In genomic region chr11:112235750-112236390, GRCh38 we compare ENCODE assay signal across 30 cellular contexts. TPM values are rescaled to one million over a fixed set of nuclear protein-coding genes. Genes with fewer than 3 reads are reported as not detected.
DNase-seq lines count a peak whose midpoint lies in the region; ATAC-seq and TF ChIP-seq lines count a peak whose summit lies in the region.
"Had no signal": no experiment of that assay in that cellular context is flagged by ENCODE, and none has a peak within 500 bp of the region (broad histone marks: within the 10 kb centered on the region; RNA-seq: fewer than 3 reads in every experiment).

No MANE protein-coding gene starts in this region.

- no peak overlapping the region for H3K4me3 Mint-ChIP-seq in activated naive CD8-positive, alpha-beta T cell treated with anti-CD3 and anti-CD28 coated beads for 36 hours
- no peak overlapping the region for H3K4me3 Mint-ChIP-seq in activated naive CD8-positive, alpha-beta T cell treated with anti-CD3 and anti-CD28 coated beads, Interleukin-2, amount 50 U/mL, for 24 hours
- peak overlapping the region in 2 of 10 donors; percentile 3 to 57 for H3K4me3 Mint-ChIP-seq in naive thymus-derived CD8-positive, alpha-beta T cell
- H3K4me3 Mint-ChIP-seq: brain; CD4-positive, alpha-beta memory T cell; H9 had no signal

- peaks cover 32% of the 10 kb centered on the region for H3K36me3 Mint-ChIP-seq in activated naive CD8-positive, alpha-beta T cell treated with anti-CD3 and anti-CD28 coated beads for 36 hours
- peaks cover 45% of the 10 kb centered on the region for H3K36me3 Mint-ChIP-seq in activated naive CD8-positive, alpha-beta T cell treated with anti-CD3 and anti-CD28 coated beads, Interleukin-2, amount 50 U/mL, for 24 hours (ENCODE audit: low read depth)
- H3K36me3 Mint-ChIP-seq in naive thymus-derived CD8-positive, alpha-beta T cell = peaks cover 17 to 85% (median 43%) of the 10 kb centered on the region in 3 donors

- H3K79me2 ChIP-seq in OCI-LY3 (ENCODE audit: low read length) = no peaks in the 10 kb centered on the region

- peak overlapping the region; percentile 57 for H3K27ac Mint-ChIP-seq in activated naive CD8-positive, alpha-beta T cell treated with anti-CD3 and anti-CD28 coated beads for 36 hours
- H3K27ac Mint-ChIP-seq in activated naive CD8-positive, alpha-beta T cell treated with anti-CD3 and anti-CD28 coated beads, Interleukin-2, amount 50 U/mL, for 24 hours = no peak overlapping the region
- H3K27ac Mint-ChIP-seq in naive thymus-derived CD8-positive, alpha-beta T cell = peak overlapping the region in 4 of 10 donors; percentile 21 to 68 (median 50)
- H3K27ac Mint-ChIP-seq: H9 had no signal

- no peaks in the 10 kb centered on the region for H3K27me3 Mint-ChIP-seq in activated naive CD8-positive, alpha-beta T cell treated with anti-CD3 and anti-CD28 coated beads for 36 hours
- H3K27me3 Mint-ChIP-seq in activated naive CD8-positive, alpha-beta T cell treated with anti-CD3 and anti-CD28 coated beads, Interleukin-2, amount 50 U/mL, for 24 hours = no peaks in the 10 kb centered on the region
- H3K27me3 Mint-ChIP-seq in naive thymus-derived CD8-positive, alpha-beta T cell = no peaks in the 10 kb centered on the region
- H3K27me3 Mint-ChIP-seq: brain; CD4-positive, alpha-beta memory T cell had no signal

- peak overlapping the region; percentile 59 for H3K27ac ChIP-seq in OCI-LY3 (ENCODE audit: low read length)
- H3K27ac ChIP-seq in caudate nucleus (ENCODE audit: low read depth, low read length) = no peak overlapping the region
- H3K27ac ChIP-seq: 22Rv1, epithelial cell of prostate, prostate gland, sigmoid colon, stomach, tibial artery had no signal

- peaks cover 2% of the 10 kb centered on the region for H3K4me1 Mint-ChIP-seq in activated naive CD8-positive, alpha-beta T cell treated with anti-CD3 and anti-CD28 coated beads for 36 hours
- H3K4me1 Mint-ChIP-seq in activated naive CD8-positive, alpha-beta T cell treated with anti-CD3 and anti-CD28 coated beads, Interleukin-2, amount 50 U/mL, for 24 hours = peaks cover 2% of the 10 kb centered on the region
- H3K4me1 Mint-ChIP-seq in naive thymus-derived CD8-positive, alpha-beta T cell = peaks cover 0 to 8% (median under 1%) of the 10 kb centered on the region in 4 donors

- H3K27me3 ChIP-seq in OCI-LY3 (ENCODE audit: low read depth, low read length) = no peaks in the 10 kb centered on the region
- H3K27me3 ChIP-seq: sigmoid colon, stomach, tibial artery had no signal

- H3K9ac ChIP-seq in OCI-LY3 (ENCODE audit: low read length) = no peak overlapping the region

- peak overlapping the region; percentile 18; the same call in 1 of the 2 replicates for H3K4me3 ChIP-seq in OCI-LY3 (ENCODE audit: low read length)
- H3K4me3 ChIP-seq: prostate gland, sigmoid colon, stomach, tibial artery had no signal

- no peak for TF ChIP-seq CTCF in OCI-LY3 (IDR thresholded peaks at IDR 0.05; ENCODE audit: low read depth, low read length)

- H3K4me2 ChIP-seq in OCI-LY3 (ENCODE audit: low read length) = peak overlapping the region; percentile 44

- H3K9me3 Mint-ChIP-seq in activated naive CD8-positive, alpha-beta T cell treated with anti-CD3 and anti-CD28 coated beads for 36 hours = no peaks in the 10 kb centered on the region
- no peaks in the 10 kb centered on the region for H3K9me3 Mint-ChIP-seq in activated naive CD8-positive, alpha-beta T cell treated with anti-CD3 and anti-CD28 coated beads, Interleukin-2, amount 50 U/mL, for 24 hours
- no peaks in the 10 kb centered on the region for H3K9me3 Mint-ChIP-seq in naive thymus-derived CD8-positive, alpha-beta T cell
- H3K9me3 Mint-ChIP-seq: brain; CD4-positive, alpha-beta memory T cell; H9 had no signal

- DNase-seq in activated naive CD8-positive, alpha-beta T cell treated with anti-CD3 and anti-CD28 coated beads for 36 hours = no peak
- DNase-seq in activated naive CD8-positive, alpha-beta T cell treated with anti-CD3 and anti-CD28 coated beads, Interleukin-2, amount 50 U/mL, for 24 hours = no peak
- no peak for DNase-seq in naive thymus-derived CD8-positive, alpha-beta T cell
- DNase-seq in islet precursor cell (no peak), caudate nucleus (lab: John Stamatoyannopoulos, UW) (no peak), OCI-M1 (lab: John Stamatoyannopoulos, UW) (no peak)
- DNase-seq: activated gamma-delta T cell; activated T-cell treated with anti-CD3 and anti-CD28 coated beads, Interleukin-2, amount 50 U/mL, for 1 hour; CD4-positive, alpha-beta memory T cell; DMS 273 treated with DMSO at 0.1 percent for 48 hours; H9; head of caudate nucleus; Kasumi-1; left cardiac atrium; MV-4-11; NCI-H187; NCI-H526; RPMI8226; sigmoid colon; stimulated activated CD4-positive, alpha-beta T cell treated with anti-CD3 and anti-CD28 coated beads, Interleukin-15, amount 100 ng/mL, for 24 hours; stomach; T-helper 1 cell; tibial artery had no signal

- no peaks in the 10 kb centered on the region for H4K20me1 ChIP-seq in OCI-LY3 (ENCODE audit: insufficient read depth, low read length)

- POLR2A ChIA-PET in naive thymus-derived CD8-positive, alpha-beta T cell (lab: Charles Lee) = no interaction called here

- no peaks in the 10 kb centered on the region for H3K9me3 ChIP-seq in OCI-LY3 (ENCODE audit: insufficient read depth, low read length)
- H3K9me3 ChIP-seq: prostate gland, sigmoid colon, stomach, tibial artery had no signal

- no peak overlapping the region for H2AFZ ChIP-seq in OCI-LY3 (ENCODE audit: low read depth, low read length)

- peaks cover 30% of the 10 kb centered on the region for H3K36me3 ChIP-seq in OCI-LY3 (replicated peaks; ENCODE audit: low read depth, low read length)

- peaks cover 17% of the 10 kb centered on the region for H3K4me1 ChIP-seq in OCI-LY3 (ENCODE audit: low read length)
- H3K4me1 ChIP-seq: tibial artery had no signal

- ATAC-seq in activated naive CD8-positive, alpha-beta T cell treated with anti-CD3 and anti-CD28 coated beads, Interleukin-2, amount 50 U/mL, for 24 hours = no peak
- peak; percentile 71 for ATAC-seq in GM21786 (IDR thresholded peaks at IDR 0.05; ENCODE audit: unreplicated experiment)
- no peak for ATAC-seq in naive thymus-derived CD8-positive, alpha-beta T cell
- ATAC-seq: left cardiac atrium had no signal

RNA-seq across cellular contexts. Expression of gene PTS, which starts 9.6 kb away (rescaled TPM):
- 10 to 100 TPM; 28.9 to 31.0 TPM for total RNA-seq in activated naive CD8-positive, alpha-beta T cell treated with anti-CD3 and anti-CD28 coated beads for 36 hours
- total RNA-seq in naive thymus-derived CD8-positive, alpha-beta T cell = 10 to 100 TPM; 28.7 to 30.8 TPM
- 1 to 10 TPM; 4.6 to 7.6 (median 5.3) TPM for polyA plus RNA-seq in naive thymus-derived CD8-positive, alpha-beta T cell

RNA-seq across cellular contexts. Expression of gene PLET1, which starts 24.8 kb away (rescaled TPM):
- total RNA-seq in activated naive CD8-positive, alpha-beta T cell treated with anti-CD3 and anti-CD28 coated beads for 36 hours = not detected
- not detected for total RNA-seq in naive thymus-derived CD8-positive, alpha-beta T cell
- polyA plus RNA-seq in naive thymus-derived CD8-positive, alpha-beta T cell = not detected
- total RNA-seq: CD4-positive, alpha-beta memory T cell; H9; left cardiac atrium; prostate gland; sigmoid colon; SK-MEL-5; stomach had no signal
- polyA plus RNA-seq: CD4-positive, alpha-beta memory T cell; stomach had no signal
